In genomic region chr4:48027653-48028052, GRCh38 we compare ENCODE assay signal across 16 cellular contexts. TPM values are rescaled to one million over a fixed set of nuclear protein-coding genes. Genes with fewer than 3 reads are reported as not detected.
A peak's percentile ranks its signal among the peaks of the same experiment; 100 is the strongest.
DNase-seq lines count a peak whose midpoint lies in the region; ATAC-seq and TF ChIP-seq lines count a peak whose summit lies in the region.
"Had no signal": no experiment of that assay in that cellular context is flagged by ENCODE, and none has a peak within 500 bp of the region (broad histone marks: within the 10 kb centered on the region; RNA-seq: fewer than 3 reads in every experiment).

No MANE protein-coding gene starts in this region.

- no peak overlapping the region for H3K4me3 ChIP-seq in tibial nerve
- H3K4me3 ChIP-seq: BLaER1 treated with 17β-estradiol and CSF1 and Interleukin-3, amounts not matched to agents 10 nM and 100 nM had no signal

- no peak for TF ChIP-seq EP300 in tibial nerve (IDR thresholded peaks at IDR 0.05)

- DNase-seq in globus pallidus (ENCODE audit: low spot score): no peak
- DNase-seq in LoVo (ENCODE audit: low spot score): no peak
- no peak for DNase-seq in NCI-H2227 treated with DMSO at 0.1 percent for 48 hours (lab: John Stamatoyannopoulos, UW)
- DNase-seq in tibial nerve (ENCODE audit: low spot score in 2 of 2): no peak
- DNase-seq: activated T-cell treated with anti-CD3 and anti-CD28 coated beads, Interleukin-2, amount 50 U/mL, for 24 hours; effector memory CD4-positive, alpha-beta T cell; naive thymus-derived CD4-positive, alpha-beta T cell; NCI-H1092 treated with DMSO at 0.1 percent for 48 hours; Right ventricle myocardium superior had no signal

- no peak for TF ChIP-seq CTCF in tibial nerve (IDR thresholded peaks at IDR 0.05)

- H3K4me1 ChIP-seq in tibial nerve: peaks cover 0 to 22% (median 0%) of the 10 kb centered on the region in 4 donors

- no peak for TF ChIP-seq POLR2A in tibial nerve (IDR thresholded peaks at IDR 0.05)

- H3K27me3 ChIP-seq in tibial nerve: no peaks in the 10 kb centered on the region
- H3K27me3 ChIP-seq: BLaER1 treated with 17β-estradiol and CSF1 and Interleukin-3, amounts not matched to agents 10 nM and 100 nM had no signal

- no peak overlapping the region for H3K27ac ChIP-seq in tibial nerve
- H3K27ac ChIP-seq: BLaER1 treated with 17β-estradiol and CSF1 and Interleukin-3, amounts not matched to agents 10 nM and 100 nM had no signal

- no peaks in the 10 kb centered on the region for H3K36me3 ChIP-seq in tibial nerve
- H3K36me3 ChIP-seq: BLaER1 treated with 17β-estradiol and CSF1 and Interleukin-3, amounts not matched to agents 10 nM and 100 nM had no signal

- no peaks in the 10 kb centered on the region for H3K9me3 ChIP-seq in tibial nerve

- peak; percentile 70 for ATAC-seq in GM18517 (IDR thresholded peaks at IDR 0.05; ENCODE audit: unreplicated experiment)
- peak; percentile 38 for ATAC-seq in GM19468 (IDR thresholded peaks at IDR 0.05; ENCODE audit: extremely low read depth, unreplicated experiment)
- ATAC-seq in HG02852 (IDR thresholded peaks at IDR 0.05; ENCODE audit: unreplicated experiment): peak; percentile 85
- peak; percentile 69 for ATAC-seq in HG03521 (IDR thresholded peaks at IDR 0.05; ENCODE audit: unreplicated experiment)
- ATAC-seq: naive thymus-derived CD4-positive, alpha-beta T cell; sciatic nerve had no signal

RNA-seq across cellular contexts. Expression of gene NIPAL1, which starts 11.1 kb away (rescaled TPM):
- 1 to 10 TPM in 3 of 4 donors, under 1 TPM in 1; 0.87 to 3.1 (median 1.9) TPM for total RNA-seq in tibial nerve

RNA-seq across cellular contexts. Expression of gene CNGA1, which starts 11.2 kb away (rescaled TPM):
- 1 to 10 TPM; 4.1 to 7.2 (median 4.7) TPM for total RNA-seq in tibial nerve
- total RNA-seq: glomerular endothelial cell; naive thymus-derived CD4-positive, alpha-beta T cell had no signal
